In the genomic region with DNA sequence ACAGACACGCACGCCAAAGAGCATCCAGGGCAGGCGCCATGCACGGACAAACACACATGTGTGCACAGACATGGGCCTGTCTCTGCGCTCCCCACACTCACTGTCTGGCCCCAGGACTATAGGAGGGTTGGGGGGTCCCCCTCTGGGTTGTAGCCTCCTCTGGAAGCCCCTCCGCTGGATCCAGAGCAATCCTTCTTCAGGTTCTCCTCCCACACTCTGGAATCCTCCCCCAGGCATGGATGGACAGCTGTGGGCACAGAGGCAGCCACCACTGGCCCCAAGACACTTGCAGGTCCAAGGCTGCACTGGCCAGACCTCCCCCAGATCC, we compare ENCODE assay signal across 28 cellular contexts. TPM values are rescaled to one million over a fixed set of nuclear protein-coding genes. Genes with fewer than 3 reads are reported as not detected.
"Had no signal": no experiment of that assay in that cellular context is flagged by ENCODE, and none has a peak within 500 bp of the region (broad histone marks: within the 10 kb centered on the region; RNA-seq: fewer than 3 reads in every experiment).

No MANE protein-coding gene starts in this region.

- H3K27ac ChIP-seq: adrenal gland, KMS-11, SK-N-MC, VCaP had no signal

- H3K9me3 ChIP-seq: adrenal gland had no signal

- H3K4me3 ChIP-seq: adrenal gland, SK-N-MC had no signal

- ATAC-seq: activated T-helper 17 cell treated with anti-CD3 and anti-CD28 coated beads, Interleukin-2, amount 50 U/mL, for 72 hours; Right ventricle myocardium inferior had no signal

- H3K4me1 ChIP-seq: adrenal gland had no signal

- H3K36me3 ChIP-seq: adrenal gland had no signal

- H3K9ac ChIP-seq: KMS-11 had no signal

- DNase-seq: activated CD4-positive, alpha-beta memory T cell treated with anti-CD3 and anti-CD28 coated beads, Interleukin-2, amount 10 ng/mL, durations not matched to agents 7 days and 5 days; activated CD4-positive, alpha-beta T cell treated with anti-CD3 and anti-CD28 coated beads, Interleukin-2, amount 10 ng/mL, durations not matched to agents 7 days and 5 days; activated CD4-positive, CD25-positive, alpha-beta regulatory T cell; activated naive CD8-positive, alpha-beta T cell treated with anti-CD3 and anti-CD28 coated beads, Interleukin-2, amount 10 ng/mL, durations not matched to agents 7 days and 5 days; activated T-cell treated with anti-CD3 and anti-CD28 coated beads for 4 hours; activated T-cell treated with anti-CD3 and anti-CD28 coated beads, Interleukin-2, amount 50 U/mL, for 48 hours; adrenal gland; anterior cingulate cortex; cerebellar nuclear complex; NCI-H1092; NCI-H1417; NCI-H1930; NCI-H2171; NCI-H226; NCI-H526; NCI-H774; T-helper 1 cell had no signal

- H3K4me2 ChIP-seq: KMS-11 had no signal

RNA-seq across cellular contexts. Expression of a gene that starts 2.5 kb away (rescaled TPM):
- total RNA-seq: activated CD4-positive, alpha-beta memory T cell treated with anti-CD3 and anti-CD28 coated beads, Interleukin-2, amount 10 ng/mL, durations not matched to agents 7 days and 5 days; activated CD4-positive, alpha-beta T cell treated with anti-CD3 and anti-CD28 coated beads, Interleukin-2, amount 10 ng/mL, durations not matched to agents 7 days and 5 days; activated CD8-positive, alpha-beta memory T cell treated with anti-CD3 and anti-CD28 coated beads for 36 hours; activated naive CD8-positive, alpha-beta T cell treated with anti-CD3 and anti-CD28 coated beads, Interleukin-2, amount 10 ng/mL, durations not matched to agents 7 days and 5 days; activated T-helper 17 cell treated with anti-CD3 and anti-CD28 coated beads, Interleukin-2, amount 50 U/mL, for 72 hours; adrenal gland; cardiac septum; MCF 10A; NCI-H460; RPMI7951; T-helper 2 cell treated with Interferon-gamma antibody and Interleukin-4, amounts not matched to agents 100 ng/mL and 5 ng/mL, for 36 hours had no signal
- polyA plus RNA-seq: adrenal gland had no signal

RNA-seq across cellular contexts. Expression of a gene that starts 8.4 kb away (rescaled TPM):
- total RNA-seq: adrenal gland, cardiac septum, MCF 10A, NCI-H460, Right ventricle myocardium inferior had no signal

RNA-seq across cellular contexts. Expression of a gene that starts 32.3 kb away (rescaled TPM):
- total RNA-seq: activated CD4-positive, alpha-beta memory T cell treated with anti-CD3 and anti-CD28 coated beads, Interleukin-2, amount 10 ng/mL, durations not matched to agents 7 days and 5 days; activated CD4-positive, alpha-beta T cell treated with anti-CD3 and anti-CD28 coated beads, Interleukin-2, amount 10 ng/mL, durations not matched to agents 7 days and 5 days; activated CD8-positive, alpha-beta memory T cell treated with anti-CD3 and anti-CD28 coated beads for 36 hours; activated naive CD8-positive, alpha-beta T cell treated with anti-CD3 and anti-CD28 coated beads, Interleukin-2, amount 10 ng/mL, durations not matched to agents 7 days and 5 days; activated T-helper 17 cell treated with anti-CD3 and anti-CD28 coated beads, Interleukin-2, amount 50 U/mL, for 72 hours; adrenal gland; cardiac septum; MCF 10A; NCI-H460; Right ventricle myocardium inferior; RPMI7951; T-helper 2 cell treated with Interferon-gamma antibody and Interleukin-4, amounts not matched to agents 100 ng/mL and 5 ng/mL, for 36 hours had no signal
